ENCODE assay signal across 2 cellular contexts in the genomic region with DNA sequence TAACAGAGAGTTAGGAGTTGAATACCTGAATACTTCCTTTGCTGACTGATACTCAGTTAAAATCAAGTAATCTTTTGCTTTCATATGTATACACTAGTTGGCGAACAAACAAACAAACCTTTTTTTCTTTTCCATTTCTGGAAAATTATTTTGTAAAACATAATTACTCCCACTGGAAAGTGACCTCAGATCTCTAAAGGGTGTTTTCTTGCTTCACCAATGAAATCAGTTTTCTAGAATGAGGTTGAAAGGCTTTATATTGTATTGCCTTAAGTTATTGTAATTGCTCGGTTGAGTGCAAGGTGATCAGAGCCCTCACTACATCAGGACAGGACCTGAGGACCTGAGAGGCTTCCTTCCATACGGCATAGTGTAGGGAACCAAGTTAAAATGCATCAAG.
TF ChIP-seq lines count a peak whose summit lies in the region.

A gene with protein sequence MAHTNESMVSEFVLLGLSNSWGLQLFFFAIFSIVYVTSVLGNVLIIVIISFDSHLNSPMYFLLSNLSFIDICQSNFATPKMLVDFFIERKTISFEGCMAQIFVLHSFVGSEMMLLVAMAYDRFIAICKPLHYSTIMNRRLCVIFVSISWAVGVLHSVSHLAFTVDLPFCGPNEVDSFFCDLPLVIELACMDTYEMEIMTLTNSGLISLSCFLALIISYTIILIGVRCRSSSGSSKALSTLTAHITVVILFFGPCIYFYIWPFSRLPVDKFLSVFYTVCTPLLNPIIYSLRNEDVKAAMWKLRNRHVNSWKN (plus strand): TSS at position 301 of the 400 bp plus-strand sequence. CDS start 4,750 bp downstream, outside the sequence.

TF ChIP-seq in A549, 52 proteins besides CTCF, POLR2A, EP300 and RAD21:
- TF ChIP-seq KDM1A (IDR thresholded peaks at IDR 0.05; ENCODE audit: low read depth) (no peak), HDAC2 (IDR thresholded peaks at IDR 0.05) (no peak), EHMT2 (IDR thresholded peaks at IDR 0.05; ENCODE audit: low read depth) (no peak), PHF8 (IDR thresholded peaks at IDR 0.05; ENCODE audit: borderline replicate concordance, low read depth) (no peak), FOSL2 (IDR thresholded peaks at IDR 0.05) (no peak), FOSL2 (CRISPR knock-in tag; IDR thresholded peaks at IDR 0.05) (no peak), NPAS2 (CRISPR knock-in tag; IDR thresholded peaks at IDR 0.05; ENCODE audit: borderline replicate concordance) (no peak), TP53 (CRISPR knock-in tag; IDR thresholded peaks at IDR 0.05) (no peak), MAZ (IDR thresholded peaks at IDR 0.05; ENCODE audit: borderline replicate concordance, low read depth, low read length) (no peak), HOXA7 (CRISPR knock-in tag; IDR thresholded peaks at IDR 0.05) (no peak), EHF (CRISPR knock-in tag; IDR thresholded peaks at IDR 0.05) (no peak), RFX5 (IDR thresholded peaks at IDR 0.05) (no peak), MAFK (IDR thresholded peaks at IDR 0.05; ENCODE audit: partially characterized antibody) (no peak)
- TF ChIP-seq, protein P1, sequence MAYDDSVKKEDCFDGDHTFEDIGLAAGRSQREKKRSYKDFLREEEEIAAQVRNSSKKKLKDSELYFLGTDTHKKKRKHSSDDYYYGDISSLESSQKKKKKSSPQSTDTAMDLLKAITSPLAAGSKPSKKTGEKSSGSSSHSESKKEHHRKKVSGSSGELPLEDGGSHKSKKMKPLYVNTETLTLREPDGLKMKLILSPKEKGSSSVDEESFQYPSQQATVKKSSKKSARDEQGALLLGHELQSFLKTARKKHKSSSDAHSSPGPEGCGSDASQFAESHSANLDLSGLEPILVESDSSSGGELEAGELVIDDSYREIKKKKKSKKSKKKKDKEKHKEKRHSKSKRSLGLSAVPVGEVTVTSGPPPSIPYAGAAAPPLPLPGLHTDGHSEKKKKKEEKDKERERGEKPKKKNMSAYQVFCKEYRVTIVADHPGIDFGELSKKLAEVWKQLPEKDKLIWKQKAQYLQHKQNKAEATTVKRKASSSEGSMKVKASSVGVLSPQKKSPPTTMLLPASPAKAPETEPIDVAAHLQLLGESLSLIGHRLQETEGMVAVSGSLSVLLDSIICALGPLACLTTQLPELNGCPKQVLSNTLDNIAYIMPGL (CRISPR knock-in tag; IDR thresholded peaks at IDR 0.05; ENCODE audit: borderline replicate concordance) = no peak
- TF ChIP-seq, protein P2, sequence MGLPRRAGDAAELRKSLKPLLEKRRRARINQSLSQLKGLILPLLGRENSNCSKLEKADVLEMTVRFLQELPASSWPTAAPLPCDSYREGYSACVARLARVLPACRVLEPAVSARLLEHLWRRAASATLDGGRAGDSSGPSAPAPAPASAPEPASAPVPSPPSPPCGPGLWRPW (IDR thresholded peaks at IDR 0.05) = no peak
- TF ChIP-seq, protein P3, sequence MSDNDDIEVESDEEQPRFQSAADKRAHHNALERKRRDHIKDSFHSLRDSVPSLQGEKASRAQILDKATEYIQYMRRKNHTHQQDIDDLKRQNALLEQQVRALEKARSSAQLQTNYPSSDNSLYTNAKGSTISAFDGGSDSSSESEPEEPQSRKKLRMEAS (IDR thresholded peaks at IDR 0.05) = no peak
TF ChIP-seq in A549: peak in this region for 0.

TF ChIP-seq in K562, 482 proteins besides CTCF, POLR2A, EP300 and RAD21:
- TF ChIP-seq TEAD4 (IDR thresholded peaks at IDR 0.05; ENCODE audit: low read length) = no peak
- no peak for TF ChIP-seq TEAD4 (CRISPR knock-in tag; IDR thresholded peaks at IDR 0.05; ENCODE audit: borderline replicate concordance)
- no peak for TF ChIP-seq ZNF408 (CRISPR knock-in tag; IDR thresholded peaks at IDR 0.05; ENCODE audit: low read depth)
TF ChIP-seq in K562: peak in this region for 0.
